8 cellular contexts compared by ENCODE assay signal in genomic region chr9:124776613-124776951, GRCh38. TPM values are rescaled to one million over a fixed set of nuclear protein-coding genes. Genes with fewer than 3 reads are reported as not detected.
DNase-seq lines count a peak whose midpoint lies in the region; ATAC-seq and TF ChIP-seq lines count a peak whose summit lies in the region.

No MANE protein-coding gene starts in this region.

- peaks cover 27% of the 10 kb centered on the region for H3K4me1 Mint-ChIP-seq in T-helper 17 cell

- H3K4me1 ChIP-seq in GM23248 (ENCODE audit: insufficient read depth), result peaks cover 25% of the 10 kb centered on the region
- peaks cover 68% of the 10 kb centered on the region for H3K4me1 ChIP-seq in left ventricle myocardium inferior
- peaks cover 24 to 28% of the 10 kb centered on the region in 2 donors for H3K4me1 ChIP-seq in gastrocnemius medialis

- 6 to 14% methylated on average over 12 of the region's 12 CpGs for WGBS in GM23248 (ENCODE audit: low coverage in 1 of 2, low lambda C conversion rate in 2 of 2, missing lambda C conversion rate in 2 of 2), 2 experiments

- ATAC-seq in T-helper 17 cell (no peak), gastrocnemius medialis (peak; percentile 31 to 42), GM18861 (IDR thresholded peaks at IDR 0.05; ENCODE audit: unreplicated experiment) (no peak), GM21723 (IDR thresholded peaks at IDR 0.05; ENCODE audit: unreplicated experiment) (no peak)

- H3F3A ChIP-seq in GM23248 (ENCODE audit: insufficient read depth), result peaks cover 7% of the 10 kb centered on the region

- no peak for TF ChIP-seq POLR2A in gastrocnemius medialis (IDR thresholded peaks at IDR 0.05)

- no peaks in the 10 kb centered on the region for H3K9me3 ChIP-seq in GM23248 (ENCODE audit: low read depth)
- H3K9me3 ChIP-seq in T-helper 17 cell (ENCODE audit: control insufficient read depth, low read length, poor library complexity, severe bottlenecking), result no peaks in the 10 kb centered on the region
- H3K9me3 ChIP-seq in left ventricle myocardium inferior (replicated peaks), result no peaks in the 10 kb centered on the region
- no peaks in the 10 kb centered on the region for H3K9me3 ChIP-seq in gastrocnemius medialis

- H3K36me3 ChIP-seq in GM23248 (ENCODE audit: low read depth), result no peaks in the 10 kb centered on the region
- H3K36me3 ChIP-seq in left ventricle myocardium inferior, result no peaks in the 10 kb centered on the region
- no peaks in the 10 kb centered on the region for H3K36me3 ChIP-seq in gastrocnemius medialis

- H4K20me1 ChIP-seq in GM23248 (ENCODE audit: insufficient read depth), result no peaks in the 10 kb centered on the region

- H3K4me3 Mint-ChIP-seq in T-helper 17 cell, result peak overlapping the region; percentile 82

- no peak for TF ChIP-seq CTCF in left ventricle myocardium inferior (IDR thresholded peaks at IDR 0.05; ENCODE audit: borderline replicate concordance)
- TF ChIP-seq CTCF in gastrocnemius medialis (IDR thresholded peaks at IDR 0.05 in 4 of 5, conservative IDR thresholded peaks at IDR 0.05 in 1 of 5), result no peak

- H3K27me3 ChIP-seq in GM23248 (replicated peaks; ENCODE audit: insufficient read depth) (no peaks in the 10 kb centered on the region), left ventricle myocardium inferior (ENCODE audit: low read depth) (no peaks in the 10 kb centered on the region), gastrocnemius medialis (no peaks in the 10 kb centered on the region)

- no peaks in the 10 kb centered on the region for H3K9me2 ChIP-seq in GM23248 (ENCODE audit: insufficient read depth)

- peaks cover 31% of the 10 kb centered on the region for H3K27me3 Mint-ChIP-seq in T-helper 17 cell

- no peaks in the 10 kb centered on the region for H3K79me2 ChIP-seq in GM23248 (ENCODE audit: insufficient read depth)

- intact Hi-C loops in left ventricle myocardium inferior (cut with micrococcal nuclease) (no loop called here), gastrocnemius medialis (cut with DNase I; ENCODE audit: low total_unique reads) (loop anchor here (2.0 to 10.0 kb wide), 2 partner anchors 18 to 468 kb away; partner anchors contain the start of gene HSPA5)

- in situ Hi-C loops in GM23248 (cut with MboI) (no loop called here), gastrocnemius medialis (cut with MboI; ENCODE audit: low sequenced_read_pairs in 4 of 4) (no loop called here)

- H3K4me3 ChIP-seq in GM23248, result peak overlapping the region; percentile 64
- peak overlapping the region; percentile 70 for H3K4me3 ChIP-seq in left ventricle myocardium inferior
- H3K4me3 ChIP-seq in gastrocnemius medialis, result peak overlapping the region; percentile 37 to 73 (median 52)

- peak overlapping the region; percentile 53 for H2AFZ ChIP-seq in GM23248

- no peaks in the 10 kb centered on the region for H3K36me3 Mint-ChIP-seq in T-helper 17 cell (ENCODE audit: low read depth)

- H3K27ac ChIP-seq in GM23248 (no peak overlapping the region), left ventricle myocardium inferior (replicated peaks) (peak overlapping the region; percentile 82), gastrocnemius medialis (peak overlapping the region in 3 of 4 donors; percentile 23 to 53 (median 51))

- DNase-seq in GM23248 (no peak), T-helper 17 cell (no peak), left ventricle myocardium inferior (no peak), gastrocnemius medialis (peak in 1 of 2 donors; percentile 52), hypothalamus (lab: John Stamatoyannopoulos, UW) (no peak), cortex of kidney (lab: John Stamatoyannopoulos, UW) (no peak)

- peak overlapping the region; percentile 39; the same call in 1 of the 2 replicates for H3K9ac ChIP-seq in GM23248

- peak overlapping the region; percentile 78 for H3K27ac Mint-ChIP-seq in T-helper 17 cell

- peak overlapping the region; percentile 80 for H3K4me2 ChIP-seq in GM23248 (ENCODE audit: unreplicated experiment)

RNA-seq across cellular contexts. Expression of gene OLFML2A, which starts 0.4 kb away (rescaled TPM):
- total RNA-seq in GM23248 (2014; rRNA removed; shearing (Covaris generic)), result 0.11 and 0.38 TPM in 2 replicates
- polyA plus RNA-seq in GM23248 (2016; fragmentation: Nextera tagmentation; extraction: Ambion mirVana), result 0.08 and 0.14 TPM in 2 replicates
- total RNA-seq in T-helper 17 cell (not detected), left ventricle myocardium inferior (41.1 TPM), gastrocnemius medialis (10 to 100 TPM in 3 of 4 donors, 1 to 10 TPM in 1; 6.9 to 48.0 (median 32.8) TPM)

RNA-seq across cellular contexts. Expression of gene NR6A1, which starts 5.5 kb away (rescaled TPM):
- total RNA-seq in GM23248 (2014; rRNA removed; shearing (Covaris generic)), result not detected in 2 replicates
- polyA plus RNA-seq in GM23248 (2016; fragmentation: Nextera tagmentation; extraction: Ambion mirVana), result 0.06 and 0.16 TPM in 2 replicates
- total RNA-seq in T-helper 17 cell (under 1 TPM; 0.08 to 0.22 TPM), left ventricle myocardium inferior (1.0 TPM), gastrocnemius medialis (1 to 10 TPM in 3 of 4 donors, under 1 TPM in 1; 0.58 to 5.6 (median 2.1) TPM)

Comparison
In these comparisons a context has a peak if more than half of its experiments do, and no peak if none do; other contexts are left out.
1. ATAC-seq: peak in gastrocnemius medialis (2 of 2); none in T-helper 17 cell (single experiment), GM18861 (single experiment) and GM21723 (single experiment).
2. Peak in every context shown above with its lines, with median percentiles within 50 percentile points of each other: H3K4me3 ChIP-seq.